12 cellular contexts compared by ENCODE assay signal in genomic region chr20:50273601-50274491, GRCh38.
A peak's percentile ranks its signal among the peaks of the same experiment; 100 is the strongest.
DNase-seq lines count a peak whose midpoint lies in the region; TF ChIP-seq lines count a peak whose summit lies in the region.
"Had no signal": no experiment of that assay in that cellular context is flagged by ENCODE, and none has a peak within 500 bp of the region (broad histone marks: within the 10 kb centered on the region; RNA-seq: fewer than 3 reads in every experiment).

No MANE protein-coding gene starts in this region.

- 43 to 72% methylated on average over 10 to 14 of the region's 19 CpGs for WGBS in esophagus squamous epithelium, 2 donors
- 78 to 83% methylated on average over 19 of the region's 19 CpGs for WGBS in sigmoid colon, 2 donors

- H3K27me3 ChIP-seq in Peyer's patch (no peaks in the 10 kb centered on the region), esophagus squamous epithelium (no peaks in the 10 kb centered on the region), sigmoid colon (no peaks in the 10 kb centered on the region), H7 (ENCODE audit: control insufficient read depth, insufficient read depth, low read length) (no peaks in the 10 kb centered on the region)
- peaks cover 4% of the 10 kb centered on the region for H3K27me3 ChIP-seq in effector memory CD4-positive, alpha-beta T cell (replicated peaks; ENCODE audit: control insufficient read depth, insufficient read depth, low read length, poor library complexity, severe bottlenecking)

- H3K4me1 ChIP-seq in Peyer's patch (peaks cover 0 to 21% (median 0%) of the 10 kb centered on the region in 4 donors), esophagus squamous epithelium (peaks cover 4 to 34% (median 7%) of the 10 kb centered on the region in 3 donors), sigmoid colon (peaks cover 0 to 17% (median 10%) of the 10 kb centered on the region in 4 donors)
- H3K4me1 ChIP-seq in effector memory CD4-positive, alpha-beta T cell (ENCODE audit: control insufficient read depth, insufficient read depth, low read length, poor library complexity, severe bottlenecking): peaks cover 3% of the 10 kb centered on the region

- TF ChIP-seq CTCF in Peyer's patch (IDR thresholded peaks at IDR 0.05) (no peak), esophagus squamous epithelium (IDR thresholded peaks at IDR 0.05) (no peak), sigmoid colon (IDR thresholded peaks at IDR 0.05) (no peak)

- H3K4me3 ChIP-seq in Peyer's patch: no peak overlapping the region
- H3K4me3 ChIP-seq in esophagus squamous epithelium: no peak overlapping the region
- no peak overlapping the region for H3K4me3 ChIP-seq in sigmoid colon
- H3K4me3 ChIP-seq in effector memory CD4-positive, alpha-beta T cell (ENCODE audit: insufficient read depth, low read depth, low read length, poor library complexity, severe bottlenecking): no peak overlapping the region
- H3K4me3 ChIP-seq in H7 (ENCODE audit: insufficient read depth, low read depth, low read length): no peak overlapping the region

- TF ChIP-seq POLR2A in Peyer's patch (IDR thresholded peaks at IDR 0.05) (no peak), esophagus squamous epithelium (IDR thresholded peaks at IDR 0.05) (no peak), sigmoid colon (IDR thresholded peaks at IDR 0.05) (no peak)

- H3K36me3 ChIP-seq in Peyer's patch: no peaks in the 10 kb centered on the region
- no peaks in the 10 kb centered on the region for H3K36me3 ChIP-seq in esophagus squamous epithelium
- H3K36me3 ChIP-seq in sigmoid colon: no peaks in the 10 kb centered on the region
- no peaks in the 10 kb centered on the region for H3K36me3 ChIP-seq in effector memory CD4-positive, alpha-beta T cell (ENCODE audit: control insufficient read depth, insufficient read depth, low read length)
- H3K36me3 ChIP-seq in H7 (replicated peaks; ENCODE audit: control insufficient read depth, insufficient read depth, low read length): no peaks in the 10 kb centered on the region

- peak overlapping the region; percentile 27 to 35 (median 29) for H3K27ac ChIP-seq in Peyer's patch
- peak overlapping the region; percentile 33 to 75 (median 45) for H3K27ac ChIP-seq in esophagus squamous epithelium
- H3K27ac ChIP-seq in sigmoid colon: peak overlapping the region; percentile 17 to 64 (median 52)
- no peak overlapping the region for H3K27ac ChIP-seq in effector memory CD4-positive, alpha-beta T cell (ENCODE audit: insufficient read depth, low read length, poor library complexity, severe bottlenecking)
- H3K27ac ChIP-seq: C4-2B had no signal

- H3K9me3 ChIP-seq in Peyer's patch (no peaks in the 10 kb centered on the region), esophagus squamous epithelium (no peaks in the 10 kb centered on the region), sigmoid colon (no peaks in the 10 kb centered on the region)
- no peaks in the 10 kb centered on the region for H3K9me3 ChIP-seq in effector memory CD4-positive, alpha-beta T cell (ENCODE audit: control insufficient read depth, low read length)

- DNase-seq in C1 segment of cervical spinal cord (lab: John Stamatoyannopoulos, UW) (peak in 9 of 14 donors; percentile 16 to 56 (median 35)), Peyer's patch (no peak), esophagus squamous epithelium (lab: John Stamatoyannopoulos, UW) (no peak), sigmoid colon (peak; percentile 70), H7 (no peak), NCI-H526 treated with DMSO at 0.1 percent for 48 hours (lab: John Stamatoyannopoulos, UW) (no peak), islet precursor cell (no peak)
- DNase-seq in effector memory CD4-positive, alpha-beta T cell: no peak
- DNase-seq: activated CD4-positive, alpha-beta T cell treated with anti-CD3 and anti-CD28 coated beads for 4 hours; activated T-cell treated with anti-CD3 and anti-CD28 coated beads, Interleukin-2, amount 50 U/mL, for 48 hours; NK-92 treated with Interleukin-12 subunit alpha and Interleukin-12 subunit beta, amount 100 ng/mL, for 24 hours had no signal

- intact Hi-C loops in esophagus squamous epithelium (cut with DNase I) (no loop called here), sigmoid colon (cut with DNase I) (no loop called here)

- TF ChIP-seq EP300 in sigmoid colon (IDR thresholded peaks at IDR 0.05): no peak

Comparison
In these comparisons a context has a peak if more than half of its experiments do, and no peak if none do; other contexts are left out.
1. DNase-seq: peak in C1 segment of cervical spinal cord (9 of 14) and sigmoid colon (single experiment); none in Peyer's patch (0 of 3), esophagus squamous epithelium (single experiment), effector memory CD4-positive, alpha-beta T cell (0 of 3), H7 (single experiment), NCI-H526 treated with DMSO at 0.1 percent for 48 hours (single experiment) and islet precursor cell (single experiment).